Comparison of ENCODE assay signal across 1 cellular context in genomic region chr16:49158029-49158642, GRCh38.
A peak's percentile ranks its signal among the peaks of the same experiment; 100 is the strongest.
TF ChIP-seq lines count a peak whose summit lies in the region.

No MANE protein-coding gene starts in this region.

TF ChIP-seq in HepG2, 621 proteins besides CTCF, POLR2A, EP300 and RAD21 (continued from another document and continues in another):
- TF ChIP-seq HNF1A (IDR thresholded peaks at IDR 0.05; ENCODE audit: low read depth) (no peak), HNF1A (CRISPR knock-in tag; IDR thresholded peaks at IDR 0.05; ENCODE audit: borderline replicate concordance) (no peak), AGO2 (optimal IDR thresholded peaks at IDR 0.05; ENCODE audit: low read depth, low read length) (no peak), NFE2L2 (IDR thresholded peaks at IDR 0.05; ENCODE audit: low read length) (no peak), HOXA5 (CRISPR knock-in tag; IDR thresholded peaks at IDR 0.05) (peak; percentile 99), ZNF883 (CRISPR knock-in tag; IDR thresholded peaks at IDR 0.05; ENCODE audit: not compliant biosample characterization) (peak; percentile 66), SKI (IDR thresholded peaks at IDR 0.05; ENCODE audit: partially characterized antibody) (no peak), ESRRA (CRISPR knock-in tag; IDR thresholded peaks at IDR 0.05; ENCODE audit: low read depth) (no peak), ZNF180 (CRISPR knock-in tag; IDR thresholded peaks at IDR 0.05; ENCODE audit: borderline replicate concordance, low read depth) (peak; percentile 48; the same call in 1 of the 2 replicates), RORA (CRISPR knock-in tag; IDR thresholded peaks at IDR 0.05) (no peak), PRDM10 (CRISPR knock-in tag; IDR thresholded peaks at IDR 0.05; ENCODE audit: low read depth) (peak; percentile 86), ZNF354B (CRISPR knock-in tag; IDR thresholded peaks at IDR 0.05) (no peak; the same call in 1 of the 2 replicates), U2AF1 (optimal IDR thresholded peaks at IDR 0.05; ENCODE audit: low read depth, low read length) (no peak), NFIC (IDR thresholded peaks at IDR 0.05; ENCODE audit: low read length) (no peak), TMF1 (CRISPR knock-in tag; IDR thresholded peaks at IDR 0.05; ENCODE audit: low read depth) (peak; percentile 87; the same call in 1 of the 2 replicates), KDM2A (CRISPR knock-in tag; IDR thresholded peaks at IDR 0.05; ENCODE audit: borderline replicate concordance, low read depth) (peak; percentile 74), POGZ (CRISPR knock-in tag; IDR thresholded peaks at IDR 0.05) (no peak), FIP1L1 (IDR thresholded peaks at IDR 0.05; ENCODE audit: borderline replicate concordance, insufficient read depth, low read depth, low read length) (no peak), ZNF30 (CRISPR knock-in tag; IDR thresholded peaks at IDR 0.05) (peak; percentile 65; the same call in 1 of the 2 replicates), ZNF879 (CRISPR knock-in tag; IDR thresholded peaks at IDR 0.05) (peak; percentile 68; the same call in 1 of the 2 replicates), NRL (CRISPR knock-in tag; IDR thresholded peaks at IDR 0.05; ENCODE audit: borderline replicate concordance) (no peak), MNT (IDR thresholded peaks at IDR 0.05) (no peak), ZBTB43 (CRISPR knock-in tag; conservative IDR thresholded peaks at IDR 0.05) (peak; percentile 96), ZSCAN20 (CRISPR knock-in tag; IDR thresholded peaks at IDR 0.05; ENCODE audit: borderline replicate concordance) (peak; percentile 76), HES4 (CRISPR knock-in tag; IDR thresholded peaks at IDR 0.05; ENCODE audit: borderline replicate concordance) (peak; percentile 97), NFYC (CRISPR knock-in tag; IDR thresholded peaks at IDR 0.05) (peak; percentile 51), PATZ1 (CRISPR knock-in tag; IDR thresholded peaks at IDR 0.05) (peak; percentile 79), SMYD3 (CRISPR knock-in tag; IDR thresholded peaks at IDR 0.05) (peak; percentile 75; the same call in 1 of the 2 replicates), ZIK1 (CRISPR knock-in tag; IDR thresholded peaks at IDR 0.05; ENCODE audit: borderline replicate concordance, low read depth) (peak; percentile 85; the same call in 1 of the 2 replicates), RCOR2 (CRISPR knock-in tag; IDR thresholded peaks at IDR 0.05) (peak; percentile 40; the same call in 1 of the 2 replicates), THYN1 (CRISPR knock-in tag; IDR thresholded peaks at IDR 0.05; ENCODE audit: borderline replicate concordance, low read depth) (no peak), ZFAT (CRISPR knock-in tag; conservative IDR thresholded peaks at IDR 0.05) (peak; percentile 87), ATF4 (CRISPR knock-in tag; IDR thresholded peaks at IDR 0.05) (peak in 1 of 2 experiments; percentile 45; a peak in 1 of 4 replicates), RELA (CRISPR knock-in tag; IDR thresholded peaks at IDR 0.05) (peak; percentile 63; the same call in 1 of the 2 replicates), HOXD1 (CRISPR knock-in tag; IDR thresholded peaks at IDR 0.05) (peak; percentile 90), ZBTB20 (CRISPR knock-in tag; IDR thresholded peaks at IDR 0.05; ENCODE audit: borderline replicate concordance, low read depth) (peak; percentile 95; the same call in 1 of the 2 replicates), HDAC2 (CRISPR knock-in tag; IDR thresholded peaks at IDR 0.05) (peak; percentile 92), HMGXB3 (CRISPR knock-in tag; IDR thresholded peaks at IDR 0.05; ENCODE audit: borderline replicate concordance) (peak; percentile 97), ZNF235 (CRISPR knock-in tag; IDR thresholded peaks at IDR 0.05; ENCODE audit: borderline replicate concordance) (peak; percentile 81; the same call in 1 of the 2 replicates), PBX3 (CRISPR knock-in tag; IDR thresholded peaks at IDR 0.05; ENCODE audit: borderline replicate concordance) (peak; percentile 95; the same call in 1 of the 2 replicates), AKAP8 (CRISPR knock-in tag; IDR thresholded peaks at IDR 0.05) (0 out of 2 replicates have a peak, but pooled peaks have one; percentile 38), ASH2L (IDR thresholded peaks at IDR 0.05; ENCODE audit: insufficient read length, low read depth, low read length) (no peak), NCOA5 (CRISPR knock-in tag; IDR thresholded peaks at IDR 0.05) (no peak), XBP1 (CRISPR knock-in tag; IDR thresholded peaks at IDR 0.05) (peak; percentile 94), ZNF225 (CRISPR knock-in tag; IDR thresholded peaks at IDR 0.05) (no peak; the same call in 1 of the 2 replicates)
